8 cellular contexts compared by ENCODE assay signal in the genomic region with DNA sequence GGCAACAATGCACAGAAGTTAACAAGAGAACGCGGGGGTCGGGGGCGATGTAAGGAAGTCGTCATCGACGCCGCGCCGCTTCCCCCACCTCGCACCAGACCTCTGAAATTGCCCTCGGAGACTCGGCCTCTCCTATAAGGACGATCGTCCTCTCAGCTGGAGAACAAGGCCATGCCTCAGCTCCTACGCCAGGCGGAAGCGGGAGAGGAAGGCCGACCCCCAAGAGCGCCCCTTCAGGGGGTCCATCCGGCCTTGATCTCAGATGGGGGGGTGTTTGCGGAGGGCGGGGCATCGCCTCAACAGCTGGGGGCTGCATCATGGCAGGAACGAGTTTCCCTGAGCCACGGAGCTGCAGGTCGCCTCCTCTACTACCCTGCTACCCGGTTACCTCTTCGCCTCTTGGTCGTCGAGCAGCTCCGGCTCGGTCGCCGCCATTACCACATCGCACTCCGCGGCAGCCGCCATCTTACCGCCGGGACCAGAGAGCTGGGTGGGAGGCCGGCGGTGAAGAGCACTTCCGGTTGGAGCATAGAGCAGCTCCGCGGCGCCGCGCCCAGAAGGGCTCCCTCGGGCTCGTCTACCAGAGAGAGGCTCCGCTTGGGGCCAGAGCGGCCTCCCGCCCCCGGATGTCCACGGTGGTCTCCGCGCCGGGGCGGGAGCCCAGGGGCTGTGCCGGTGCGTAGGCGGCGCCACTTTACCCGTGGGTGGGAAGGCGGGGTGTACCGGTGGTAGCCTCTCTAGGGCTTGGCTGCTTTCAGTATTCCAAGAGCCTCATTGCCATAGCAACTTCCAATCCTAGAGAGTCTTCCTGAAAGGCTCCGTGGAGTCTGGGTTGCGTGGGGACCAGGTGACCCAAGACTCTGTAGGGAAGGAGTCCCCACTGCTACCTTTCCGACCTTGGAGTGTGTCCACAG. TPM values are rescaled to one million over a fixed set of nuclear protein-coding genes. Genes with fewer than 3 reads are reported as not detected.
DNase-seq lines count a peak whose midpoint lies in the region; ATAC-seq and TF ChIP-seq lines count a peak whose summit lies in the region.

A gene with protein sequence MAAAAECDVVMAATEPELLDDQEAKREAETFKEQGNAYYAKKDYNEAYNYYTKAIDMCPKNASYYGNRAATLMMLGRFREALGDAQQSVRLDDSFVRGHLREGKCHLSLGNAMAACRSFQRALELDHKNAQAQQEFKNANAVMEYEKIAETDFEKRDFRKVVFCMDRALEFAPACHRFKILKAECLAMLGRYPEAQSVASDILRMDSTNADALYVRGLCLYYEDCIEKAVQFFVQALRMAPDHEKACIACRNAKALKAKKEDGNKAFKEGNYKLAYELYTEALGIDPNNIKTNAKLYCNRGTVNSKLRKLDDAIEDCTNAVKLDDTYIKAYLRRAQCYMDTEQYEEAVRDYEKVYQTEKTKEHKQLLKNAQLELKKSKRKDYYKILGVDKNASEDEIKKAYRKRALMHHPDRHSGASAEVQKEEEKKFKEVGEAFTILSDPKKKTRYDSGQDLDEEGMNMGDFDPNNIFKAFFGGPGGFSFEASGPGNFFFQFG (minus strand): TSS at position 488 of the 914 bp plus-strand sequence. CDS start 23 bp downstream, at position 465.

- H3K4me3 ChIP-seq in osteoblast (ENCODE audit: insufficient read depth, low read length) (peak within 1 kb of the TSS; percentile 99), testis (peak within 1 kb of the TSS; percentile 87 to 95)

- intact Hi-C loops in testis (cut with DNase I; ENCODE audit: low total_unique reads): no loop called here

- H3K27ac ChIP-seq in osteoblast (ENCODE audit: low read depth, low read length): peak within 1 kb of the TSS; percentile 94
- H3K27ac ChIP-seq in testis: peak within 1 kb of the TSS; percentile 91 to 95

- H3K4me2 ChIP-seq in osteoblast (ENCODE audit: insufficient read depth, low read length): peak within 1 kb of the TSS; percentile 97

- H3K27ac Mint-ChIP-seq in HFFc6: peak within 1 kb of the TSS; percentile 97
- peak within 1 kb of the TSS; percentile 96 for H3K27ac Mint-ChIP-seq in activated naive CD4-positive, alpha-beta T cell treated with anti-CD3 and anti-CD28 coated beads, Interleukin-2, amount 50 U/mL, for 24 hours

- H3K27me3 ChIP-seq in osteoblast (ENCODE audit: insufficient read depth, low read length) (no peaks in the 10 kb centered on the region), testis (no peaks in the 10 kb centered on the region)

- H3K4me1 ChIP-seq in osteoblast (ENCODE audit: insufficient read depth, low read length) (peaks cover 31% of the 10 kb centered on the region), testis (peaks cover 28% of the 10 kb centered on the region)

- TF ChIP-seq CTCF in HFFc6 (IDR thresholded peaks at IDR 0.05) (0 out of 2 replicates have a peak, but pooled peaks have one; percentile 3), osteoblast (IDR thresholded peaks at IDR 0.05; ENCODE audit: extremely low read depth, low read depth, low read length) (no peak), testis (IDR thresholded peaks at IDR 0.05) (peak in 2 of 3 experiments; percentile 8 to 11)

- H3K79me2 ChIP-seq in osteoblast (ENCODE audit: insufficient read depth, low read length): peaks cover 75% of the 10 kb centered on the region

- H3K27me3 Mint-ChIP-seq in HFFc6 (ENCODE audit: insufficient read depth): no peaks in the 10 kb centered on the region
- no peaks in the 10 kb centered on the region for H3K27me3 Mint-ChIP-seq in activated naive CD4-positive, alpha-beta T cell treated with anti-CD3 and anti-CD28 coated beads, Interleukin-2, amount 50 U/mL, for 24 hours

- ATAC-seq in SK-N-SH treated with all-trans-retinoic acid at 6 μM for 48 hours: peak; percentile 93

- peaks cover 37% of the 10 kb centered on the region for H3K36me3 Mint-ChIP-seq in HFFc6 (ENCODE audit: low read depth)
- H3K36me3 Mint-ChIP-seq in activated naive CD4-positive, alpha-beta T cell treated with anti-CD3 and anti-CD28 coated beads, Interleukin-2, amount 50 U/mL, for 24 hours: peaks cover 5% of the 10 kb centered on the region

- peaks cover 10% of the 10 kb centered on the region for H4K20me1 ChIP-seq in osteoblast (ENCODE audit: insufficient read depth, low read length)

- WGBS in testis, 2 donors: 0% methylated on average over 14 to 67 of the region's 70 CpGs

- H2AFZ ChIP-seq in osteoblast (ENCODE audit: low read length): peak within 1 kb of the TSS; percentile 97

- no peaks in the 10 kb centered on the region for H3K9me3 Mint-ChIP-seq in HFFc6
- H3K9me3 Mint-ChIP-seq in activated naive CD4-positive, alpha-beta T cell treated with anti-CD3 and anti-CD28 coated beads, Interleukin-2, amount 50 U/mL, for 24 hours: no peaks in the 10 kb centered on the region

- H3K9me3 ChIP-seq in osteoblast (ENCODE audit: low read depth, low read length): no peaks in the 10 kb centered on the region
- no peaks in the 10 kb centered on the region for H3K9me3 ChIP-seq in testis

- H3K36me3 ChIP-seq in osteoblast (ENCODE audit: insufficient read depth, low read length): peaks cover 8% of the 10 kb centered on the region
- no peaks in the 10 kb centered on the region for H3K36me3 ChIP-seq in testis (ENCODE audit: low read depth, missing control alignments)

- no peak for TF ChIP-seq POLR2A in testis (IDR thresholded peaks at IDR 0.05)

- peaks cover 58% of the 10 kb centered on the region for H3K4me1 Mint-ChIP-seq in HFFc6 (ENCODE audit: low read depth)
- H3K4me1 Mint-ChIP-seq in activated naive CD4-positive, alpha-beta T cell treated with anti-CD3 and anti-CD28 coated beads, Interleukin-2, amount 50 U/mL, for 24 hours: peaks cover 63% of the 10 kb centered on the region

- H3K4me3 Mint-ChIP-seq in HFFc6: peak within 1 kb of the TSS; percentile 97
- peak within 1 kb of the TSS; percentile 94 for H3K4me3 Mint-ChIP-seq in activated naive CD4-positive, alpha-beta T cell treated with anti-CD3 and anti-CD28 coated beads, Interleukin-2, amount 50 U/mL, for 24 hours

- peak; percentile 73 for DNase-seq in GM04504 (ENCODE audit: low read depth)
- peak; percentile 84 for DNase-seq in HFFc6
- peak; percentile 86 for DNase-seq in NCI-H1048 (lab: John Stamatoyannopoulos, UW)
- DNase-seq in glomerular visceral epithelial cell (ENCODE audit: extremely low spot score): peak; percentile 93
- peak; percentile 97 for DNase-seq in osteoblast (ENCODE audit: insufficient read length, low spot score, missing footprints)
- DNase-seq in testis: peak; percentile 97

TF ChIP-seq in SK-N-SH treated with all-trans-retinoic acid at 6 μM for 48 hours, 23 proteins besides CTCF, POLR2A, EP300 and RAD21 (continues in another document):
- TF ChIP-seq ZNF565 (CRISPR knock-in tag; conservative IDR thresholded peaks at IDR 0.05; ENCODE audit: low read depth) (no peak), ZNF8 (CRISPR knock-in tag; IDR thresholded peaks at IDR 0.05) (no peak), RARB (CRISPR knock-in tag; IDR thresholded peaks at IDR 0.05) (no peak), ARNTL (CRISPR knock-in tag; IDR thresholded peaks at IDR 0.05; ENCODE audit: borderline replicate concordance, low read depth) (no peak), ZFP30 (CRISPR knock-in tag; IDR thresholded peaks at IDR 0.05) (no peak), PPARA (CRISPR knock-in tag; IDR thresholded peaks at IDR 0.05; ENCODE audit: borderline replicate concordance) (no peak)
- TF ChIP-seq, protein P1, sequence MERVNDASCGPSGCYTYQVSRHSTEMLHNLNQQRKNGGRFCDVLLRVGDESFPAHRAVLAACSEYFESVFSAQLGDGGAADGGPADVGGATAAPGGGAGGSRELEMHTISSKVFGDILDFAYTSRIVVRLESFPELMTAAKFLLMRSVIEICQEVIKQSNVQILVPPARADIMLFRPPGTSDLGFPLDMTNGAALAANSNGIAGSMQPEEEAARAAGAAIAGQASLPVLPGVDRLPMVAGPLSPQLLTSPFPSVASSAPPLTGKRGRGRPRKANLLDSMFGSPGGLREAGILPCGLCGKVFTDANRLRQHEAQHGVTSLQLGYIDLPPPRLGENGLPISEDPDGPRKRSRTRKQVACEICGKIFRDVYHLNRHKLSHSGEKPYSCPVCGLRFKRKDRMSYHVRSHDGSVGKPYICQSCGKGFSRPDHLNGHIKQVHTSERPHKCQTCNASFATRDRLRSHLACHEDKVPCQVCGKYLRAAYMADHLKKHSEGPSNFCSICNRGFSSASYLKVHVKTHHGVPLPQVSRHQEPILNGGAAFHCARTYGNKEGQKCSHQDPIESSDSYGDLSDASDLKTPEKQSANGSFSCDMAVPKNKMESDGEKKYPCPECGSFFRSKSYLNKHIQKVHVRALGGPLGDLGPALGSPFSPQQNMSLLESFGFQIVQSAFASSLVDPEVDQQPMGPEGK (CRISPR knock-in tag; IDR thresholded peaks at IDR 0.05; ENCODE audit: borderline replicate concordance): no peak
- TF ChIP-seq, protein P2, sequence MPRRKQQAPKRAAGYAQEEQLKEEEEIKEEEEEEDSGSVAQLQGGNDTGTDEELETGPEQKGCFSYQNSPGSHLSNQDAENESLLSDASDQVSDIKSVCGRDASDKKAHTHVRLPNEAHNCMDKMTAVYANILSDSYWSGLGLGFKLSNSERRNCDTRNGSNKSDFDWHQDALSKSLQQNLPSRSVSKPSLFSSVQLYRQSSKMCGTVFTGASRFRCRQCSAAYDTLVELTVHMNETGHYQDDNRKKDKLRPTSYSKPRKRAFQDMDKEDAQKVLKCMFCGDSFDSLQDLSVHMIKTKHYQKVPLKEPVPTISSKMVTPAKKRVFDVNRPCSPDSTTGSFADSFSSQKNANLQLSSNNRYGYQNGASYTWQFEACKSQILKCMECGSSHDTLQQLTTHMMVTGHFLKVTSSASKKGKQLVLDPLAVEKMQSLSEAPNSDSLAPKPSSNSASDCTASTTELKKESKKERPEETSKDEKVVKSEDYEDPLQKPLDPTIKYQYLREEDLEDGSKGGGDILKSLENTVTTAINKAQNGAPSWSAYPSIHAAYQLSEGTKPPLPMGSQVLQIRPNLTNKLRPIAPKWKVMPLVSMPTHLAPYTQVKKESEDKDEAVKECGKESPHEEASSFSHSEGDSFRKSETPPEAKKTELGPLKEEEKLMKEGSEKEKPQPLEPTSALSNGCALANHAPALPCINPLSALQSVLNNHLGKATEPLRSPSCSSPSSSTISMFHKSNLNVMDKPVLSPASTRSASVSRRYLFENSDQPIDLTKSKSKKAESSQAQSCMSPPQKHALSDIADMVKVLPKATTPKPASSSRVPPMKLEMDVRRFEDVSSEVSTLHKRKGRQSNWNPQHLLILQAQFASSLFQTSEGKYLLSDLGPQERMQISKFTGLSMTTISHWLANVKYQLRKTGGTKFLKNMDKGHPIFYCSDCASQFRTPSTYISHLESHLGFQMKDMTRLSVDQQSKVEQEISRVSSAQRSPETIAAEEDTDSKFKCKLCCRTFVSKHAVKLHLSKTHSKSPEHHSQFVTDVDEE (CRISPR knock-in tag; IDR thresholded peaks at IDR 0.05): no peak

RNA-seq across cellular contexts. Expression of the gene that starts here (rescaled TPM):
- total RNA-seq in HFFc6 (2021; fragmentation: NEBNext Ultra II Directional; extraction: Animal tissue kit (Norgen Biotek cat#: 25700)): 100 to 1,000 TPM in 3 of 6 experiments, 10 to 100 TPM in 3; 85.0 to 115 (median 100) TPM
- total RNA-seq in osteoblast: 75.3 and 76.3 TPM in 2 replicates
- 10 to 100 TPM; 81.1 to 86.2 TPM for total RNA-seq in testis
- 94.3 TPM for polyA plus RNA-seq in testis (ENCODE audit: insufficient read depth, low read depth, low replicate concordance)

Comparison
In these comparisons a context has a peak if more than half of its experiments do, and no peak if none do; other contexts are left out.
1. Peak in every context shown above with its lines: DNase-seq, ATAC-seq, H3K4me3 ChIP-seq and H3K27ac ChIP-seq.